18 cellular contexts compared by ENCODE assay signal in the genomic region with DNA sequence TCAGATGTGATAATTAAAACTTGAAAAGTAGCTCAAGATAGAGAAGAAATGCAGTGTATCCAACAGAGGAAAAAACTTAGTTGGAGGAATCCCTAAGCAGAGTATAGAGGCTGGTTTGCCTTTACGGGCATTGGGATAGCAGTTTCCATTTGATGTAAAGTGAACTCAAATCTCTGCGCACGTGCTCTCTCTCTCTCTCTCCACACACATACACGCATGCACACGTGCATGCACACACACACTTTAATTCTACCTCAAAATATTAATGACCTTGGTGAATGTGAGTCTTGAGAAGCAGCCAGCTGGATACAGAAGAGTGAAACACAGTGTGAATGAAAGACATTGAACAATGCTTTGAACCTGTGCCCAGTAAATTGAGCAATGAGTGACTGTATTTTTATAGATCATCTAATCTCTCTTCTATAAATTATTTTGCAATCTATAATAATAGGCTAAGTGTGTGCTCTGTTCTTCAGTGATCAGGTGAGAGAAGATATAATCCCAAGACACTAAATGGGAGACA.
"Had no signal": no experiment of that assay in that cellular context is flagged by ENCODE, and none has a peak within 500 bp of the region (broad histone marks: within the 10 kb centered on the region; RNA-seq: fewer than 3 reads in every experiment).

No MANE protein-coding gene starts in this region.

- H3K4me1 Mint-ChIP-seq: activated T-helper 17 cell treated with anti-CD3 and anti-CD28 coated beads, Interleukin-2, amount 50 U/mL, for 72 hours; nephron progenitor cell had no signal

- DNase-seq: activated CD4-positive, alpha-beta T cell treated with anti-CD3 and anti-CD28 coated beads, Interleukin-2, amount 50 U/mL, for 4 hours; activated CD4-positive, CD25-positive, alpha-beta regulatory T cell treated with anti-CD3 and anti-CD28 coated beads, Interleukin-2, amount 50 U/mL, for 72 hours; activated naive CD4-positive, alpha-beta T cell treated with Interleukin-2 at 50 U/mL for 16 hours; cerebellar nuclear complex; dermis blood vessel endothelial cell; effector memory CD8-positive, alpha-beta T cell; mesendoderm; nephron progenitor cell; occipital lobe; right cardiac atrium; stimulated activated naive CD8-positive, alpha-beta T cell treated with anti-CD3 and anti-CD28 coated beads, Interleukin-15, Interleukin-2, amounts not matched to agents 100 U/mL and 50 U/mL, for 24 hours; T-helper 1 cell; T1000; trophoblast cell had no signal

- H3K4me3 Mint-ChIP-seq: activated T-helper 17 cell treated with anti-CD3 and anti-CD28 coated beads, Interleukin-2, amount 50 U/mL, for 72 hours; effector memory CD8-positive, alpha-beta T cell; nephron progenitor cell had no signal

- H3K4me1 ChIP-seq: foreskin keratinocyte, suprapubic skin had no signal

- ATAC-seq: activated T-helper 17 cell treated with anti-CD3 and anti-CD28 coated beads, Interleukin-2, amount 50 U/mL, for 72 hours; effector memory CD8-positive, alpha-beta T cell; foreskin keratinocyte; right cardiac atrium; stimulated activated naive CD8-positive, alpha-beta T cell treated with anti-CD3 and anti-CD28 coated beads, Interleukin-15, Interleukin-2, amounts not matched to agents 100 U/mL and 50 U/mL, for 24 hours had no signal

- H3K36me3 ChIP-seq: suprapubic skin had no signal

- H3K27ac ChIP-seq: foreskin keratinocyte, suprapubic skin had no signal

- H3K27me3 ChIP-seq: foreskin keratinocyte, suprapubic skin had no signal

- H3K27ac Mint-ChIP-seq: activated T-helper 17 cell treated with anti-CD3 and anti-CD28 coated beads, Interleukin-2, amount 50 U/mL, for 72 hours; effector memory CD8-positive, alpha-beta T cell; nephron progenitor cell; progenitor cell of endocrine pancreas had no signal

- H3K27me3 Mint-ChIP-seq: activated T-helper 17 cell treated with anti-CD3 and anti-CD28 coated beads, Interleukin-2, amount 50 U/mL, for 72 hours; effector memory CD8-positive, alpha-beta T cell; progenitor cell of endocrine pancreas had no signal

- H3K9me3 Mint-ChIP-seq: activated T-helper 17 cell treated with anti-CD3 and anti-CD28 coated beads, Interleukin-2, amount 50 U/mL, for 72 hours; effector memory CD8-positive, alpha-beta T cell; nephron progenitor cell had no signal

- H3K4me3 ChIP-seq: suprapubic skin had no signal

- H3K9me3 ChIP-seq: suprapubic skin had no signal
